ENCODE assay signal across 9 cellular contexts in the genomic region with DNA sequence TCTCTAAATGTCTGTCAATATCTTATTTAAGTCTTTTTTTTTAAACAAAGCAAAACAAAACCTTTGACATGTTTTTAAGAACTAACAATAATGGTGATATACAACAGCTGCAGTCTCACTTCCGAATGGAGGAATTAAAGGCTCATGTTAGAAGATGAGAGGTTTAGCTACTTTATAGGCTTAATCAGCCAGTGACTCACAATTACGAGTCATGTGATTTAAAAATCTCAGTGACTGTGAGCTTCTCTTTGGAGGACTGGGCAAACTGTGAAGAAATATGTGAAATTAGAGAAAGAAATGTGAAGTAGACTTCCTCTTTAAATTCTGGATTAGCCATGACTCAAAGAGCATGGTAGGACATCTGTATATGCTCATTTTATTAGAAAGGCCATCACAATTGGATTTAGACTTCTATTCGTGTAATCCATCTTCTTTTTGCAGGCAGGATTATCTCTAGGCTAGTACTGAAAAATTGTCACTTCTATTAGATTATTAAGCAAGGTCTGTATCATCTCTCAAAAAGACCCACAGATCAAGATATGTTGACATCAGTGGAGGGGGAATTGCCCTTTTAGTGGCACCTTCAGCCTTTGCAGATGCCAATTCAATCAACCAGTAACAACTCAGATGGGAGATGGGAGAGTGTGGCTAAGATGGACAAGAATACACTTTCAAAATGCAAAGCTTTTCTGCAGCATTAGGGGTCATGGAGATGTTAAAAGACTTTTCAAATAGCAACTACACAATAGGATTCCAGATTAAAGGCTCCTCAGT. TPM values are rescaled to one million over a fixed set of nuclear protein-coding genes. Genes with fewer than 3 reads are reported as not detected.
DNase-seq lines count a peak whose midpoint lies in the region; ATAC-seq and TF ChIP-seq lines count a peak whose summit lies in the region.
"Had no signal": no experiment of that assay in that cellular context is flagged by ENCODE, and none has a peak within 500 bp of the region (broad histone marks: within the 10 kb centered on the region; RNA-seq: fewer than 3 reads in every experiment).

No MANE protein-coding gene starts in this region.

- H3K27me3 Mint-ChIP-seq in activated naive CD8-positive, alpha-beta T cell treated with anti-CD3 and anti-CD28 coated beads for 36 hours = no peaks in the 10 kb centered on the region

- CTCF ChIA-PET in OCI-LY7 (lab: Charles Lee; ENCODE audit: unreplicated experiment) = interaction anchor here (1.7 kb wide), 1 partner anchor 8 kb away, joined by 7 read pairs; no protein-coding TSS in a partner anchor

- TF ChIP-seq CTCF in AG10803 (conservative IDR thresholded peaks at IDR 0.05; ENCODE audit: low read length) (no peak), OCI-LY7 (conservative IDR thresholded peaks at IDR 0.05; ENCODE audit: low read length) (no peak)

- H4K20me1 ChIP-seq in OCI-LY7 (ENCODE audit: insufficient read depth, low read length) = no peaks in the 10 kb centered on the region

- H3K79me2 ChIP-seq in OCI-LY7 (ENCODE audit: insufficient read depth, low read depth, low read length) = no peaks in the 10 kb centered on the region

- no peaks in the 10 kb centered on the region for H3K36me3 ChIP-seq in OCI-LY7 (ENCODE audit: insufficient read depth, low read length)

- peaks cover 41% of the 10 kb centered on the region for H3K4me1 Mint-ChIP-seq in activated naive CD8-positive, alpha-beta T cell treated with anti-CD3 and anti-CD28 coated beads for 36 hours

- no peak overlapping the region for H3K4me3 ChIP-seq in AG10803 (ENCODE audit: low read length)
- no peak overlapping the region for H3K4me3 ChIP-seq in OCI-LY7 (ENCODE audit: low read depth, low read length, poor library complexity, severe bottlenecking)

- peaks cover 2% of the 10 kb centered on the region for H3K36me3 Mint-ChIP-seq in activated naive CD8-positive, alpha-beta T cell treated with anti-CD3 and anti-CD28 coated beads for 36 hours

- H3K4me3 Mint-ChIP-seq in activated naive CD8-positive, alpha-beta T cell treated with anti-CD3 and anti-CD28 coated beads for 36 hours = no peak overlapping the region

- H3K27ac ChIP-seq in OCI-LY7 (ENCODE audit: low read depth, low read length, poor library complexity, severe bottlenecking) = no peak overlapping the region

- peak overlapping the region; percentile 74 for H3K27ac Mint-ChIP-seq in activated naive CD8-positive, alpha-beta T cell treated with anti-CD3 and anti-CD28 coated beads for 36 hours

- intact Hi-C loops in OCI-LY7 (cut with micrococcal nuclease; ENCODE audit: unreplicated experiment) = no loop called here

- no peaks in the 10 kb centered on the region for H3K9me2 ChIP-seq in OCI-LY7 (ENCODE audit: insufficient read depth, low read length)

- no TSS peak for BruUV-seq in OCI-LY7 (replicated peaks; lab: Mats Ljungman, UMichigan)

- no peak overlapping the region for H3K4me2 ChIP-seq in OCI-LY7 (ENCODE audit: low read length)

- DNase-seq in AG10803 (ENCODE audit: low read depth) (peak; percentile 37), HS-5 (ENCODE audit: low read depth) (peak; percentile 89), kidney tubule cell (ENCODE audit: low spot score) (peak; percentile 80), OCI-LY7 (ENCODE audit: low spot score) (no peak)
- no peak for DNase-seq in activated naive CD8-positive, alpha-beta T cell treated with anti-CD3 and anti-CD28 coated beads for 36 hours
- DNase-seq: NCI-H774 had no signal

- H2AFZ ChIP-seq in OCI-LY7 (ENCODE audit: low read length) = no peak overlapping the region

- ATAC-seq in HG02763 (IDR thresholded peaks at IDR 0.05; ENCODE audit: unreplicated experiment) (no peak), HG02938 (IDR thresholded peaks at IDR 0.05; ENCODE audit: unreplicated experiment) (no peak), GM18498 (IDR thresholded peaks at IDR 0.05; ENCODE audit: unreplicated experiment) (no peak)

- peaks cover 31% of the 10 kb centered on the region for H3K4me1 ChIP-seq in OCI-LY7 (ENCODE audit: insufficient read depth, low read length, poor library complexity, severe bottlenecking)

- POLR2A ChIA-PET in OCI-LY7 (lab: Charles Lee) = interaction anchor here (0.8 to 10.4 kb wide), 8 partner anchors 9 to 27 kb away, joined by 3 to 86 read pairs (median 5); no protein-coding TSS in a partner anchor

- no peaks in the 10 kb centered on the region for H3K9me3 ChIP-seq in OCI-LY7 (ENCODE audit: low read length)

- peaks cover 2% of the 10 kb centered on the region for H3K9me3 Mint-ChIP-seq in activated naive CD8-positive, alpha-beta T cell treated with anti-CD3 and anti-CD28 coated beads for 36 hours

RNA-seq across cellular contexts. Expression of a gene that starts 28.6 kb away (rescaled TPM):
- 10 to 100 TPM; 16.6 to 17.5 TPM for total RNA-seq in activated naive CD8-positive, alpha-beta T cell treated with anti-CD3 and anti-CD28 coated beads for 36 hours
- total RNA-seq in OCI-LY7 (2014; rRNA removed; shearing (Covaris generic)) = 46.2 and 58.0 TPM in 2 replicates
- 43.6 and 54.5 TPM in 2 replicates for total RNA-seq in OCI-LY7 (2022)

RNA-seq across cellular contexts. Expression of a gene that starts 40.0 kb away (rescaled TPM):
- under 1 TPM; 0.04 to 0.08 TPM for total RNA-seq in activated naive CD8-positive, alpha-beta T cell treated with anti-CD3 and anti-CD28 coated beads for 36 hours
- total RNA-seq in OCI-LY7 (2014; rRNA removed; shearing (Covaris generic)) = 0.13 and 0.22 TPM in 2 replicates
- 1.5 and 2.3 TPM in 2 replicates for total RNA-seq in OCI-LY7 (2022)

Comparison
In these comparisons a context has a peak if more than half of its experiments do, and no peak if none do; other contexts are left out.
1. DNase-seq: peak in AG10803 (single experiment), HS-5 (single experiment) and kidney tubule cell (single experiment); none in activated naive CD8-positive, alpha-beta T cell treated with anti-CD3 and anti-CD28 coated beads for 36 hours (single experiment) and OCI-LY7 (single experiment).